8 cellular contexts compared by ENCODE assay signal in the genomic region with DNA sequence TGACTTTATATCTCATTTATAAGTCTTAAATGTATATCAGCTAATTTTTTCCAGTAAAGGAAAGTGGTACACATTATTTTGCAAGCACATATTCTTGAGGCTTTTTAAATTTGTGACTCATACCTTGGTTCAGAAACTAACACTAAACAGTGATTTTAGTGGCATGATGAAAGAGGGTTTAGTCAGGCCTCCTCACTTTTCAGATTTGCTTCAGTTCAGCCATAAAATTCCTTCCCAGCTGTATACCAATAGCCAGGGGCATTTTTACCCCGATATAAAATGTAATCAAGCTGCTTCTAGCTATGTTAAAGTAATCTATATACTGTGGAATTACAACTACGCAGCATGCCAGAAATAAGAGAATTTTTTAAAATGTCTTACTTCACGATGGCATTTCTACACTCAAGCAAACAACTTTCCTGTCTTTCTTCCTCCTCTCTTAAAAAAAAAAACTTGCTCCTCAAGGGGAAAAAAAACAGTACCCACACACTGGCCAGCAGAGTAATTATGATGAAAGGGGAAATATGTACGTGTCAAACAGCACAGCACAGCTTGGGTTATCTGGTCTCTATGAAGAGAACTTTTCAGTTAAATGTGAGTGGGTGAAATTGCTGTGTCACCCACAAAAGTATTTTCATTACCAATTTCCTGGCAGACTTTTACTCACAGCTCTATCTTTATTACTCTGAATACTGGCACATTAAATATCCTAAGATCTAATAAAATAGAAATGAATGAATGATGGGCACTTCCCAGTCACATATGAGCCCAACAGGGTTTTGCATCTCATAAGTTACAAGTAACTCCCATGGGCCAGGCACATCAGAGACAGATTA.
DNase-seq lines count a peak whose midpoint lies in the region; TF ChIP-seq lines count a peak whose summit lies in the region.

No MANE protein-coding gene starts in this region.

- no peaks in the 10 kb centered on the region for H3K27me3 ChIP-seq in spleen (replicated peaks in 1 of 7)

- intact Hi-C loops in spleen (cut with DNase I; ENCODE audit: low total_unique reads): no loop called here

- H3K4me3 ChIP-seq in spleen: no peak overlapping the region

- in situ Hi-C loops in GM13977 (cut with MboI; ENCODE audit: low pct_unique_long_range_greater_than_20kb, low sequenced_read_pairs, unreplicated experiment): no loop called here

- no peak for TF ChIP-seq POLR2A in spleen (IDR thresholded peaks at IDR 0.05)

- H3K4me3 Mint-ChIP-seq in HFFc6: peak overlapping the region; percentile 69

- no peaks in the 10 kb centered on the region for H3K9me3 ChIP-seq in spleen

- peak; percentile 5 for DNase-seq in GM13977 (ENCODE audit: low spot score)
- peak; percentile 89 for DNase-seq in HFFc6
- peak; percentile 19 for DNase-seq in RKO (ENCODE audit: low spot score)
- peak; percentile 41 for DNase-seq in kidney glomerular epithelial cell (lab: John Stamatoyannopoulos, UW)
- no peak for DNase-seq in GDM1 (lab: John Stamatoyannopoulos, UW)
- DNase-seq in spleen: no peak
- DNase-seq in NCI-H446 (lab: John Stamatoyannopoulos, UW): no peak
- DNase-seq in mucosa of gallbladder (ENCODE audit: low spot score): no peak

- WGBS in spleen, 5 donors: 39 to 51% (median 40%) methylated on average over 4 of the region's 4 CpGs

- no peaks in the 10 kb centered on the region for H3K9me3 Mint-ChIP-seq in HFFc6

- no peaks in the 10 kb centered on the region for H3K36me3 ChIP-seq in spleen

- H3K27ac ChIP-seq in spleen: peak overlapping the region in 1 of 8 donors; percentile 2

- peaks cover 70% of the 10 kb centered on the region for H3K4me1 Mint-ChIP-seq in HFFc6 (ENCODE audit: low read depth)

- H3K27ac Mint-ChIP-seq in HFFc6: peak overlapping the region; percentile 98

- TF ChIP-seq CTCF in GM13977 (IDR thresholded peaks at IDR 0.05; ENCODE audit: extremely low read depth, insufficient read depth, missing control alignments) (no peak), HFFc6 (IDR thresholded peaks at IDR 0.05) (no peak), spleen (IDR thresholded peaks at IDR 0.05 in 8 of 11, conservative IDR thresholded peaks at IDR 0.05 in 3 of 11) (no peak)

- H3K36me3 Mint-ChIP-seq in HFFc6 (ENCODE audit: low read depth): peaks cover 4% of the 10 kb centered on the region; the same call in 1 of the 2 replicates

- H3K27me3 Mint-ChIP-seq in HFFc6 (ENCODE audit: insufficient read depth): no peaks in the 10 kb centered on the region

- peaks cover 0 to 7% (median 0%) of the 10 kb centered on the region in 6 donors for H3K4me1 ChIP-seq in spleen

Comparison
In these comparisons a context has a peak if more than half of its experiments do, and no peak if none do; other contexts are left out.
1. DNase-seq: peak in GM13977 (single experiment), HFFc6 (single experiment), RKO (single experiment) and kidney glomerular epithelial cell (single experiment); none in GDM1 (single experiment), spleen (single experiment), NCI-H446 (0 of 2) and mucosa of gallbladder (single experiment).